In genomic region chr18:36012891-36013290, GRCh38 we compare ENCODE assay signal across 19 cellular contexts.
"Had no signal": no experiment of that assay in that cellular context is flagged by ENCODE, and none has a peak within 500 bp of the region (broad histone marks: within the 10 kb centered on the region; RNA-seq: fewer than 3 reads in every experiment).

No MANE protein-coding gene starts in this region.

- H3K4me3 Mint-ChIP-seq: activated naive CD4-positive, alpha-beta T cell treated with anti-CD3 and anti-CD28 coated beads, Interleukin-2, amount 50 U/mL, for 24 hours; brain; nephron progenitor cell had no signal

- H3K27ac ChIP-seq: colonic mucosa, heart right ventricle, left ventricle myocardium inferior, psoas muscle, thyroid gland, WERI-Rb-1 had no signal

- H3K27me3 Mint-ChIP-seq: activated naive CD4-positive, alpha-beta T cell treated with anti-CD3 and anti-CD28 coated beads, Interleukin-2, amount 50 U/mL, for 24 hours; brain had no signal

- ATAC-seq: heart right ventricle, psoas muscle, sciatic nerve had no signal

- DNase-seq: activated CD4-positive, alpha-beta T cell treated with anti-CD3 and anti-CD28 coated beads, Interleukin-2, amount 50 U/mL, for 48 hours; activated gamma-delta T cell; amniotic stem cell; caudate nucleus; colonic mucosa; heart right ventricle; kidney glomerular epithelial cell; left ventricle myocardium inferior; mammary epithelial cell; midbrain; nephron progenitor cell; psoas muscle; stimulated activated naive CD4-positive, alpha-beta T cell; T-helper 2 cell; thyroid gland; WERI-Rb-1 had no signal

- H3K36me3 Mint-ChIP-seq: activated naive CD4-positive, alpha-beta T cell treated with anti-CD3 and anti-CD28 coated beads, Interleukin-2, amount 50 U/mL, for 24 hours; brain had no signal

- H3K4me3 ChIP-seq: colonic mucosa, heart right ventricle, left ventricle myocardium inferior, psoas muscle, thyroid gland had no signal

- H3K4me1 Mint-ChIP-seq: nephron progenitor cell had no signal

- H3K4me1 ChIP-seq: colonic mucosa, psoas muscle had no signal

- H3K9me3 ChIP-seq: colonic mucosa, heart right ventricle, left ventricle myocardium inferior, psoas muscle, thyroid gland had no signal

- H3K27ac Mint-ChIP-seq: activated naive CD4-positive, alpha-beta T cell treated with anti-CD3 and anti-CD28 coated beads, Interleukin-2, amount 50 U/mL, for 24 hours; brain; nephron progenitor cell had no signal

- H3K9me3 Mint-ChIP-seq: activated naive CD4-positive, alpha-beta T cell treated with anti-CD3 and anti-CD28 coated beads, Interleukin-2, amount 50 U/mL, for 24 hours; brain; nephron progenitor cell had no signal
